In genomic region chr3:52777127-52777958, GRCh38 we compare ENCODE assay signal across 1 cellular context.
TF ChIP-seq lines count a peak whose summit lies in the region.

ITIH1 (plus strand) TSS chr3:52777599; CDS start chr3:52777616, 17 bp downstream.

TF ChIP-seq in HepG2, 621 proteins besides CTCF, POLR2A, EP300 and RAD21 (continued from another document):
- peak; percentile 45; the same call in 1 of the 2 replicates for TF ChIP-seq KDM5B (CRISPR knock-in tag; IDR thresholded peaks at IDR 0.05; ENCODE audit: borderline replicate concordance)
